Comparison of ENCODE assay signal across 14 cellular contexts in genomic region chr20:63005862-63006564, GRCh38. TPM values are rescaled to one million over a fixed set of nuclear protein-coding genes. Genes with fewer than 3 reads are reported as not detected.
DNase-seq lines count a peak whose midpoint lies in the region; ATAC-seq lines count a peak whose summit lies in the region.
"Had no signal": no experiment of that assay in that cellular context is flagged by ENCODE, and none has a peak within 500 bp of the region (broad histone marks: within the 10 kb centered on the region; RNA-seq: fewer than 3 reads in every experiment).

No MANE protein-coding gene starts in this region.

- DNase-seq in EH (ENCODE audit: low read depth) (peak; percentile 9), astrocyte of the hippocampus (ENCODE audit: low read depth, low spot score) (peak; percentile 34), lung microvascular endothelial cell (ENCODE audit: low read depth in 2 of 2) (peak; percentile 28 to 39), NCI-H2107 treated with DMSO at 0.1 percent for 48 hours (lab: John Stamatoyannopoulos, UW; ENCODE audit: unreplicated experiment) (no peak)
- DNase-seq in activated CD4-positive, alpha-beta T cell treated with anti-CD3 and anti-CD28 coated beads, Interleukin-2, amount 50 U/mL, for 4 hours = no peak
- DNase-seq: kidney glomerular epithelial cell, NCI-H1694, RPMI8226 had no signal

- H3K9ac ChIP-seq in BLaER1 treated with 17β-estradiol and CSF1 and Interleukin-3, amounts not matched to agents 10 nM and 100 nM = peak overlapping the region in 9 of 11 experiments; percentile 32 to 73 (median 48); a peak in 13 of 22 replicates
- H3K9ac ChIP-seq: parathyroid adenoma had no signal

- H3K27ac ChIP-seq in BLaER1 treated with 17β-estradiol and CSF1 and Interleukin-3, amounts not matched to agents 10 nM and 100 nM = no peak overlapping the region
- H3K27ac ChIP-seq: parathyroid adenoma had no signal

- peak overlapping the region; percentile 75 to 100 (median 98) for H3K4me2 ChIP-seq in BLaER1 treated with 17β-estradiol and CSF1 and Interleukin-3, amounts not matched to agents 10 nM and 100 nM

- peaks cover 68 to 100% (median 75%) of the 10 kb centered on the region in 11 experiments for H3K27me3 ChIP-seq in BLaER1 treated with 17β-estradiol and CSF1 and Interleukin-3, amounts not matched to agents 10 nM and 100 nM

- peak overlapping the region; percentile 45 to 69 (median 60) for H3K4me3 ChIP-seq in BLaER1 treated with 17β-estradiol and CSF1 and Interleukin-3, amounts not matched to agents 10 nM and 100 nM
- H3K4me3 ChIP-seq: HAP-1 had no signal

- H3K9me3 ChIP-seq in BLaER1 treated with 17β-estradiol and CSF1 and Interleukin-3, amounts not matched to agents 10 nM and 100 nM (replicated peaks in 1 of 11) = no peaks in the 10 kb centered on the region
- H3K9me3 ChIP-seq: HAP-1 had no signal

- H3K4me1 ChIP-seq in BLaER1 treated with 17β-estradiol and CSF1 and Interleukin-3, amounts not matched to agents 10 nM and 100 nM = peaks cover 37 to 98% (median 92%) of the 10 kb centered on the region in 10 experiments
- H3K4me1 ChIP-seq: HAP-1, parathyroid adenoma had no signal

- no peak for ATAC-seq in GM19351 (IDR thresholded peaks at IDR 0.05; ENCODE audit: unreplicated experiment)
- no peak for ATAC-seq in HG02981 (IDR thresholded peaks at IDR 0.05; ENCODE audit: unreplicated experiment)
- ATAC-seq: activated naive CD4-positive, alpha-beta T cell treated with anti-CD3 and anti-CD28 coated beads, Interleukin-2, amount 50 U/mL, for 72 hours had no signal

- H4K20me1 ChIP-seq in BLaER1 treated with 17β-estradiol and CSF1 and Interleukin-3, amounts not matched to agents 10 nM and 100 nM = peaks cover 0 to 74% (median 47%) of the 10 kb centered on the region in 11 experiments; a peak in 20 of 22 replicates

- H3K36me3 ChIP-seq in BLaER1 treated with 17β-estradiol and CSF1 and Interleukin-3, amounts not matched to agents 10 nM and 100 nM = no peaks in the 10 kb centered on the region
- H3K36me3 ChIP-seq: HAP-1 had no signal

RNA-seq across cellular contexts. Expression of gene BHLHE23, which starts 0.8 kb away (rescaled TPM):
- total RNA-seq in lung microvascular endothelial cell = not detected in 2 replicates
- total RNA-seq: activated naive CD4-positive, alpha-beta T cell treated with anti-CD3 and anti-CD28 coated beads, Interleukin-2, amount 50 U/mL, for 72 hours had no signal

RNA-seq across cellular contexts. Expression of gene SLC17A9, which starts 53.5 kb away (rescaled TPM):
- 3.2 and 3.9 TPM in 2 replicates for total RNA-seq in lung microvascular endothelial cell

Comparison
In these comparisons a context has a peak if more than half of its experiments do, and no peak if none do; other contexts are left out.
1. DNase-seq: peak in EH (single experiment), astrocyte of the hippocampus (single experiment) and lung microvascular endothelial cell (2 of 2); none in NCI-H2107 treated with DMSO at 0.1 percent for 48 hours (single experiment) and activated CD4-positive, alpha-beta T cell treated with anti-CD3 and anti-CD28 coated beads, Interleukin-2, amount 50 U/mL, for 4 hours (0 of 2).